ENCODE assay signal across 27 cellular contexts in genomic region chr6:103534814-103535213, GRCh38.
"Had no signal": no experiment of that assay in that cellular context is flagged by ENCODE, and none has a peak within 500 bp of the region (broad histone marks: within the 10 kb centered on the region; RNA-seq: fewer than 3 reads in every experiment).

No MANE protein-coding gene starts in this region.

- H3K27me3 ChIP-seq: brain microvascular endothelial cell, dorsolateral prefrontal cortex, esophagus muscularis mucosa, foreskin keratinocyte, gastrocnemius medialis, heart left ventricle had no signal

- H3K36me3 Mint-ChIP-seq: activated CD4-positive, alpha-beta memory T cell treated with anti-CD3 and anti-CD28 coated beads for 36 hours; activated naive CD8-positive, alpha-beta T cell had no signal

- H3K4me1 ChIP-seq: esophagus muscularis mucosa, foreskin keratinocyte, gastrocnemius medialis, heart left ventricle had no signal

- H3K9me3 Mint-ChIP-seq: activated CD4-positive, alpha-beta memory T cell treated with anti-CD3 and anti-CD28 coated beads for 36 hours; activated CD4-positive, alpha-beta T cell treated with anti-CD3 and anti-CD28 coated beads, Interleukin-2, amount 10 ng/mL, durations not matched to agents 24 days and 14 days; activated T-helper 17 cell treated with anti-CD3 and anti-CD28 coated beads, Interleukin-2, amount 50 U/mL, for 72 hours; dendritic cell treated with granulocyte-macrophage colony-stimulating factor and Interleukin-4, amounts not matched to agents 40 ng/mL and 50 ng/mL, for 4 days had no signal

- H3K27ac Mint-ChIP-seq: activated B cell treated with CpG ODN at 0.5 μM for 24 hours; activated CD4-positive, alpha-beta memory T cell treated with anti-CD3 and anti-CD28 coated beads for 36 hours; activated CD4-positive, alpha-beta T cell treated with anti-CD3 and anti-CD28 coated beads, Interleukin-2, amount 10 ng/mL, durations not matched to agents 24 days and 14 days; activated naive CD8-positive, alpha-beta T cell; activated T-helper 17 cell treated with anti-CD3 and anti-CD28 coated beads, Interleukin-2, amount 50 U/mL, for 72 hours; dendritic cell treated with granulocyte-macrophage colony-stimulating factor and Interleukin-4, amounts not matched to agents 40 ng/mL and 50 ng/mL, for 4 days had no signal

- DNase-seq: activated B cell treated with CpG ODN at 0.5 μM for 24 hours; activated CD4-positive, alpha-beta memory T cell treated with anti-CD3 and anti-CD28 coated beads for 36 hours; activated CD4-positive, alpha-beta T cell treated with anti-CD3 and anti-CD28 coated beads, Interleukin-2, amount 10 ng/mL, durations not matched to agents 24 days and 14 days; activated CD8-positive, alpha-beta memory T cell treated with anti-CD3 and anti-CD28 coated beads for 24 hours; activated effector memory CD4-positive, alpha-beta T cell treated with Interleukin-2 at 50 U/mL for 16 hours; activated gamma-delta T cell treated with Interleukin-2 at 50 U/mL for 16 hours; activated naive CD4-positive, alpha-beta T cell treated with anti-CD3 and anti-CD28 coated beads, Interleukin-2, amount 50 U/mL, for 16 hours; activated naive CD4-positive, alpha-beta T cell treated with Interleukin-2 at 50 U/mL for 16 hours; activated T-cell treated with anti-CD3 and anti-CD28 coated beads, Interleukin-2, amount 50 U/mL, for 4 hours; amniotic stem cell; anterior cingulate cortex; brain microvascular endothelial cell; dorsolateral prefrontal cortex; effector memory CD4-positive, alpha-beta T cell; erythroblast; foreskin keratinocyte; gastrocnemius medialis; glutamatergic neuron; heart left ventricle; T-helper 2 cell had no signal

- H3K9me3 ChIP-seq: esophagus muscularis mucosa, gastrocnemius medialis, heart left ventricle had no signal

- H3K4me3 ChIP-seq: coronary artery, dorsolateral prefrontal cortex, esophagus muscularis mucosa, gastrocnemius medialis, heart left ventricle had no signal

- H3K36me3 ChIP-seq: brain microvascular endothelial cell, esophagus muscularis mucosa, gastrocnemius medialis, heart left ventricle had no signal

- H3K4me3 Mint-ChIP-seq: activated B cell treated with CpG ODN at 0.5 μM for 24 hours; activated CD4-positive, alpha-beta memory T cell treated with anti-CD3 and anti-CD28 coated beads for 36 hours; activated CD4-positive, alpha-beta T cell treated with anti-CD3 and anti-CD28 coated beads, Interleukin-2, amount 10 ng/mL, durations not matched to agents 24 days and 14 days; activated naive CD8-positive, alpha-beta T cell; activated T-cell treated with anti-CD3 and anti-CD28 coated beads, Interleukin-2, amount 50 U/mL, for 4 hours; activated T-helper 17 cell treated with anti-CD3 and anti-CD28 coated beads, Interleukin-2, amount 50 U/mL, for 72 hours; central memory CD8-positive, alpha-beta T cell; dendritic cell treated with granulocyte-macrophage colony-stimulating factor and Interleukin-4, amounts not matched to agents 40 ng/mL and 50 ng/mL, for 4 days had no signal

- H3K27me3 Mint-ChIP-seq: activated B cell treated with CpG ODN at 0.5 μM for 24 hours; activated CD4-positive, alpha-beta memory T cell treated with anti-CD3 and anti-CD28 coated beads for 36 hours; activated CD4-positive, alpha-beta T cell treated with anti-CD3 and anti-CD28 coated beads, Interleukin-2, amount 10 ng/mL, durations not matched to agents 24 days and 14 days; activated naive CD8-positive, alpha-beta T cell; activated T-helper 17 cell treated with anti-CD3 and anti-CD28 coated beads, Interleukin-2, amount 50 U/mL, for 72 hours; central memory CD8-positive, alpha-beta T cell; dendritic cell treated with granulocyte-macrophage colony-stimulating factor and Interleukin-4, amounts not matched to agents 40 ng/mL and 50 ng/mL, for 4 days had no signal

- H3K4me1 Mint-ChIP-seq: activated B cell treated with CpG ODN at 0.5 μM for 24 hours; activated CD4-positive, alpha-beta T cell treated with anti-CD3 and anti-CD28 coated beads, Interleukin-2, amount 10 ng/mL, durations not matched to agents 24 days and 14 days; activated T-helper 17 cell treated with anti-CD3 and anti-CD28 coated beads, Interleukin-2, amount 50 U/mL, for 72 hours; central memory CD8-positive, alpha-beta T cell had no signal

- H3K27ac ChIP-seq: brain microvascular endothelial cell, coronary artery, dorsolateral prefrontal cortex, esophagus muscularis mucosa, foreskin keratinocyte, gastrocnemius medialis, heart left ventricle, VCaP had no signal
